In the genomic region with DNA sequence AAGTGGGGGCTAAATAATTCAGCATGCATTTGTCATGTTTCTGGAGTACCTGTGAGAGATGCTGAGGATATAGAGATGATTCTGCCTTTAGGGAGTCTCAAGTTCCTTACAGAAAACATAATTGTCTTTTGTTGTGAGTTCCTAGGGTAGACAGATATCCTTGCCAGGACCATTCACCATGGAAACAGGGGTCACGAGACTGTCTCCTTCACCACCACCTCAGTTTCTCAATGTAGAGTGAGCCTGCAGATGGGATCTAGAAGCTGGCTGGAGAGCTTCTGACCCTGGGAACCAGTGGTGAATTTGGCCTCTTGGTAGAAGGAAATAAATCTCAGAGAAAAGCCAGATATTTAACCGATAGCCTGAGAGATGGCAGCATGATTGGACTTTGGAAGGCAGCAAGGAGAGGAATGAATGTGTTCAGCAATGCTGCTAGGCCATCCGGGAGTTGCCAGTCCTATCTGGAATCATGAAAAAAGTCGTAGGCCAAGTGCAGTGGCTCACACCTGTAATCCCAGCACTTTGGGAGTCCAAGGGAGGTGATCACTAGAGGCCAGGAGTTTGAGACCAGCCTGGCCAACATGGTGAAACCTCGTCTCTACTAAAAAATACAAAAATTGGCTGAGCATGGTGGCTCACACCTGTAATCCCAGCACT, we compare ENCODE assay signal across 2 cellular contexts.
TF ChIP-seq lines count a peak whose summit lies in the region.

No MANE protein-coding gene starts in this region.

TF ChIP-seq in HCT116, 20 proteins besides CTCF, POLR2A, EP300 and RAD21 (continued from another document):
- TF ChIP-seq, protein P1, sequence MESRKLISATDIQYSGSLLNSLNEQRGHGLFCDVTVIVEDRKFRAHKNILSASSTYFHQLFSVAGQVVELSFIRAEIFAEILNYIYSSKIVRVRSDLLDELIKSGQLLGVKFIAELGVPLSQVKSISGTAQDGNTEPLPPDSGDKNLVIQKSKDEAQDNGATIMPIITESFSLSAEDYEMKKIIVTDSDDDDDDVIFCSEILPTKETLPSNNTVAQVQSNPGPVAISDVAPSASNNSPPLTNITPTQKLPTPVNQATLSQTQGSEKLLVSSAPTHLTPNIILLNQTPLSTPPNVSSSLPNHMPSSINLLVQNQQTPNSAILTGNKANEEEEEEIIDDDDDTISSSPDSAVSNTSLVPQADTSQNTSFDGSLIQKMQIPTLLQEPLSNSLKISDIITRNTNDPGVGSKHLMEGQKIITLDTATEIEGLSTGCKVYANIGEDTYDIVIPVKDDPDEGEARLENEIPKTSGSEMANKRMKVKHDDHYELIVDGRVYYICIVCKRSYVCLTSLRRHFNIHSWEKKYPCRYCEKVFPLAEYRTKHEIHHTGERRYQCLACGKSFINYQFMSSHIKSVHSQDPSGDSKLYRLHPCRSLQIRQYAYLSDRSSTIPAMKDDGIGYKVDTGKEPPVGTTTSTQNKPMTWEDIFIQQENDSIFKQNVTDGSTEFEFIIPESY (IDR thresholded peaks at IDR 0.05; ENCODE audit: extremely low read depth, insufficient replicate concordance, low read length): no peak
- TF ChIP-seq JUND (IDR thresholded peaks at IDR 0.05) (no peak), TCF7L2 (IDR thresholded peaks at IDR 0.05; ENCODE audit: borderline replicate concordance, extremely low read depth, insufficient read depth, insufficient read length) (no peak), EZH2 (IDR thresholded peaks at IDR 0.05) (no peak), CEBPB (IDR thresholded peaks at IDR 0.05; ENCODE audit: low read depth) (no peak), EZH2phosphoT487 (IDR thresholded peaks at IDR 0.05; ENCODE audit: borderline replicate concordance) (no peak), CBX3 (IDR thresholded peaks at IDR 0.05; ENCODE audit: low read depth) (no peak), ZFX (IDR thresholded peaks at IDR 0.05) (no peak), FOSL1 (IDR thresholded peaks at IDR 0.05; ENCODE audit: low read depth) (no peak), POLR2AphosphoS5 (IDR thresholded peaks at IDR 0.05; ENCODE audit: low read depth, low read length) (no peak), SRF (IDR thresholded peaks at IDR 0.05; ENCODE audit: low read depth) (no peak), EGR1 (IDR thresholded peaks at IDR 0.05; ENCODE audit: low read depth) (no peak), ELF1 (IDR thresholded peaks at IDR 0.05; ENCODE audit: borderline replicate concordance, low read depth) (no peak), SP1 (IDR thresholded peaks at IDR 0.05; ENCODE audit: low read depth) (no peak)
- TF ChIP-seq, protein P2, sequence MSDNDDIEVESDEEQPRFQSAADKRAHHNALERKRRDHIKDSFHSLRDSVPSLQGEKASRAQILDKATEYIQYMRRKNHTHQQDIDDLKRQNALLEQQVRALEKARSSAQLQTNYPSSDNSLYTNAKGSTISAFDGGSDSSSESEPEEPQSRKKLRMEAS (IDR thresholded peaks at IDR 0.05): no peak
- TF ChIP-seq, protein P3, sequence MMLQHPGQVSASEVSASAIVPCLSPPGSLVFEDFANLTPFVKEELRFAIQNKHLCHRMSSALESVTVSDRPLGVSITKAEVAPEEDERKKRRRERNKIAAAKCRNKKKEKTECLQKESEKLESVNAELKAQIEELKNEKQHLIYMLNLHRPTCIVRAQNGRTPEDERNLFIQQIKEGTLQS (IDR thresholded peaks at IDR 0.05): no peak
- TF ChIP-seq, protein P4, sequence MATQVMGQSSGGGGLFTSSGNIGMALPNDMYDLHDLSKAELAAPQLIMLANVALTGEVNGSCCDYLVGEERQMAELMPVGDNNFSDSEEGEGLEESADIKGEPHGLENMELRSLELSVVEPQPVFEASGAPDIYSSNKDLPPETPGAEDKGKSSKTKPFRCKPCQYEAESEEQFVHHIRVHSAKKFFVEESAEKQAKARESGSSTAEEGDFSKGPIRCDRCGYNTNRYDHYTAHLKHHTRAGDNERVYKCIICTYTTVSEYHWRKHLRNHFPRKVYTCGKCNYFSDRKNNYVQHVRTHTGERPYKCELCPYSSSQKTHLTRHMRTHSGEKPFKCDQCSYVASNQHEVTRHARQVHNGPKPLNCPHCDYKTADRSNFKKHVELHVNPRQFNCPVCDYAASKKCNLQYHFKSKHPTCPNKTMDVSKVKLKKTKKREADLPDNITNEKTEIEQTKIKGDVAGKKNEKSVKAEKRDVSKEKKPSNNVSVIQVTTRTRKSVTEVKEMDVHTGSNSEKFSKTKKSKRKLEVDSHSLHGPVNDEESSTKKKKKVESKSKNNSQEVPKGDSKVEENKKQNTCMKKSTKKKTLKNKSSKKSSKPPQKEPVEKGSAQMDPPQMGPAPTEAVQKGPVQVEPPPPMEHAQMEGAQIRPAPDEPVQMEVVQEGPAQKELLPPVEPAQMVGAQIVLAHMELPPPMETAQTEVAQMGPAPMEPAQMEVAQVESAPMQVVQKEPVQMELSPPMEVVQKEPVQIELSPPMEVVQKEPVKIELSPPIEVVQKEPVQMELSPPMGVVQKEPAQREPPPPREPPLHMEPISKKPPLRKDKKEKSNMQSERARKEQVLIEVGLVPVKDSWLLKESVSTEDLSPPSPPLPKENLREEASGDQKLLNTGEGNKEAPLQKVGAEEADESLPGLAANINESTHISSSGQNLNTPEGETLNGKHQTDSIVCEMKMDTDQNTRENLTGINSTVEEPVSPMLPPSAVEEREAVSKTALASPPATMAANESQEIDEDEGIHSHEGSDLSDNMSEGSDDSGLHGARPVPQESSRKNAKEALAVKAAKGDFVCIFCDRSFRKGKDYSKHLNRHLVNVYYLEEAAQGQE (IDR thresholded peaks at IDR 0.05; ENCODE audit: low read depth): no peak

TF ChIP-seq in WTC11, 78 proteins besides CTCF, POLR2A, EP300 and RAD21:
- TF ChIP-seq, protein P5, sequence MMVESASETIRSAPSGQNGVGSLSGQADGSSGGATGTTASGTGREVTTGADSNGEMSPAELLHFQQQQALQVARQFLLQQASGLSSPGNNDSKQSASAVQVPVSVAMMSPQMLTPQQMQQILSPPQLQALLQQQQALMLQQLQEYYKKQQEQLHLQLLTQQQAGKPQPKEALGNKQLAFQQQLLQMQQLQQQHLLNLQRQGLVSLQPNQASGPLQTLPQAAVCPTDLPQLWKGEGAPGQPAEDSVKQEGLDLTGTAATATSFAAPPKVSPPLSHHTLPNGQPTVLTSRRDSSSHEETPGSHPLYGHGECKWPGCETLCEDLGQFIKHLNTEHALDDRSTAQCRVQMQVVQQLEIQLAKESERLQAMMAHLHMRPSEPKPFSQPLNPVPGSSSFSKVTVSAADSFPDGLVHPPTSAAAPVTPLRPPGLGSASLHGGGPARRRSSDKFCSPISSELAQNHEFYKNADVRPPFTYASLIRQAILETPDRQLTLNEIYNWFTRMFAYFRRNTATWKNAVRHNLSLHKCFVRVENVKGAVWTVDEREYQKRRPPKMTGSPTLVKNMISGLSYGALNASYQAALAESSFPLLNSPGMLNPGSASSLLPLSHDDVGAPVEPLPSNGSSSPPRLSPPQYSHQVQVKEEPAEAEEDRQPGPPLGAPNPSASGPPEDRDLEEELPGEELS (CRISPR knock-in tag; IDR thresholded peaks at IDR 0.05): no peak
- TF ChIP-seq, protein P6, sequence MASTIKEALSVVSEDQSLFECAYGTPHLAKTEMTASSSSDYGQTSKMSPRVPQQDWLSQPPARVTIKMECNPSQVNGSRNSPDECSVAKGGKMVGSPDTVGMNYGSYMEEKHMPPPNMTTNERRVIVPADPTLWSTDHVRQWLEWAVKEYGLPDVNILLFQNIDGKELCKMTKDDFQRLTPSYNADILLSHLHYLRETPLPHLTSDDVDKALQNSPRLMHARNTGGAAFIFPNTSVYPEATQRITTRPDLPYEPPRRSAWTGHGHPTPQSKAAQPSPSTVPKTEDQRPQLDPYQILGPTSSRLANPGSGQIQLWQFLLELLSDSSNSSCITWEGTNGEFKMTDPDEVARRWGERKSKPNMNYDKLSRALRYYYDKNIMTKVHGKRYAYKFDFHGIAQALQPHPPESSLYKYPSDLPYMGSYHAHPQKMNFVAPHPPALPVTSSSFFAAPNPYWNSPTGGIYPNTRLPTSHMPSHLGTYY (CRISPR knock-in tag; IDR thresholded peaks at IDR 0.05): no peak
- no peak for TF ChIP-seq RORB (CRISPR knock-in tag; IDR thresholded peaks at IDR 0.05)
- TF ChIP-seq HMGA2 (CRISPR knock-in tag; IDR thresholded peaks at IDR 0.05): no peak
- no peak for TF ChIP-seq SMAD3 (CRISPR knock-in tag; IDR thresholded peaks at IDR 0.05; ENCODE audit: borderline replicate concordance)
- TF ChIP-seq, protein P7, sequence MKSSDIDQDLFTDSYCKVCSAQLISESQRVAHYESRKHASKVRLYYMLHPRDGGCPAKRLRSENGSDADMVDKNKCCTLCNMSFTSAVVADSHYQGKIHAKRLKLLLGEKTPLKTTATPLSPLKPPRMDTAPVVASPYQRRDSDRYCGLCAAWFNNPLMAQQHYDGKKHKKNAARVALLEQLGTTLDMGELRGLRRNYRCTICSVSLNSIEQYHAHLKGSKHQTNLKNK (CRISPR knock-in tag; IDR thresholded peaks at IDR 0.05): no peak
- no peak for TF ChIP-seq JUN (CRISPR knock-in tag; IDR thresholded peaks at IDR 0.05)
- TF ChIP-seq, protein P8, sequence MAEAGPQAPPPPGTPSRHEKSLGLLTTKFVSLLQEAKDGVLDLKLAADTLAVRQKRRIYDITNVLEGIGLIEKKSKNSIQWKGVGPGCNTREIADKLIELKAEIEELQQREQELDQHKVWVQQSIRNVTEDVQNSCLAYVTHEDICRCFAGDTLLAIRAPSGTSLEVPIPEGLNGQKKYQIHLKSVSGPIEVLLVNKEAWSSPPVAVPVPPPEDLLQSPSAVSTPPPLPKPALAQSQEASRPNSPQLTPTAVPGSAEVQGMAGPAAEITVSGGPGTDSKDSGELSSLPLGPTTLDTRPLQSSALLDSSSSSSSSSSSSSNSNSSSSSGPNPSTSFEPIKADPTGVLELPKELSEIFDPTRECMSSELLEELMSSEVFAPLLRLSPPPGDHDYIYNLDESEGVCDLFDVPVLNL (CRISPR knock-in tag; IDR thresholded peaks at IDR 0.05; ENCODE audit: borderline replicate concordance, low read depth): no peak
- no peak for TF ChIP-seq IRF2 (CRISPR knock-in tag; IDR thresholded peaks at IDR 0.05; ENCODE audit: borderline replicate concordance, low read depth)
- TF ChIP-seq, protein P9, sequence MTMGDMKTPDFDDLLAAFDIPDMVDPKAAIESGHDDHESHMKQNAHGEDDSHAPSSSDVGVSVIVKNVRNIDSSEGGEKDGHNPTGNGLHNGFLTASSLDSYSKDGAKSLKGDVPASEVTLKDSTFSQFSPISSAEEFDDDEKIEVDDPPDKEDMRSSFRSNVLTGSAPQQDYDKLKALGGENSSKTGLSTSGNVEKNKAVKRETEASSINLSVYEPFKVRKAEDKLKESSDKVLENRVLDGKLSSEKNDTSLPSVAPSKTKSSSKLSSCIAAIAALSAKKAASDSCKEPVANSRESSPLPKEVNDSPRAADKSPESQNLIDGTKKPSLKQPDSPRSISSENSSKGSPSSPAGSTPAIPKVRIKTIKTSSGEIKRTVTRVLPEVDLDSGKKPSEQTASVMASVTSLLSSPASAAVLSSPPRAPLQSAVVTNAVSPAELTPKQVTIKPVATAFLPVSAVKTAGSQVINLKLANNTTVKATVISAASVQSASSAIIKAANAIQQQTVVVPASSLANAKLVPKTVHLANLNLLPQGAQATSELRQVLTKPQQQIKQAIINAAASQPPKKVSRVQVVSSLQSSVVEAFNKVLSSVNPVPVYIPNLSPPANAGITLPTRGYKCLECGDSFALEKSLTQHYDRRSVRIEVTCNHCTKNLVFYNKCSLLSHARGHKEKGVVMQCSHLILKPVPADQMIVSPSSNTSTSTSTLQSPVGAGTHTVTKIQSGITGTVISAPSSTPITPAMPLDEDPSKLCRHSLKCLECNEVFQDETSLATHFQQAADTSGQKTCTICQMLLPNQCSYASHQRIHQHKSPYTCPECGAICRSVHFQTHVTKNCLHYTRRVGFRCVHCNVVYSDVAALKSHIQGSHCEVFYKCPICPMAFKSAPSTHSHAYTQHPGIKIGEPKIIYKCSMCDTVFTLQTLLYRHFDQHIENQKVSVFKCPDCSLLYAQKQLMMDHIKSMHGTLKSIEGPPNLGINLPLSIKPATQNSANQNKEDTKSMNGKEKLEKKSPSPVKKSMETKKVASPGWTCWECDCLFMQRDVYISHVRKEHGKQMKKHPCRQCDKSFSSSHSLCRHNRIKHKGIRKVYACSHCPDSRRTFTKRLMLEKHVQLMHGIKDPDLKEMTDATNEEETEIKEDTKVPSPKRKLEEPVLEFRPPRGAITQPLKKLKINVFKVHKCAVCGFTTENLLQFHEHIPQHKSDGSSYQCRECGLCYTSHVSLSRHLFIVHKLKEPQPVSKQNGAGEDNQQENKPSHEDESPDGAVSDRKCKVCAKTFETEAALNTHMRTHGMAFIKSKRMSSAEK (CRISPR knock-in tag; IDR thresholded peaks at IDR 0.05; ENCODE audit: borderline replicate concordance): no peak
- no peak for TF ChIP-seq OVOL2 (CRISPR knock-in tag; IDR thresholded peaks at IDR 0.05; ENCODE audit: borderline replicate concordance)
